14 cellular contexts compared by ENCODE assay signal in genomic region chr12:10147714-10148403, GRCh38. TPM values are rescaled to one million over a fixed set of nuclear protein-coding genes. Genes with fewer than 3 reads are reported as not detected.
DNase-seq lines count a peak whose midpoint lies in the region; ATAC-seq and TF ChIP-seq lines count a peak whose summit lies in the region.
"Had no signal": no experiment of that assay in that cellular context is flagged by ENCODE, and none has a peak within 500 bp of the region (broad histone marks: within the 10 kb centered on the region; RNA-seq: fewer than 3 reads in every experiment).

No MANE protein-coding gene starts in this region.

- no peak for TF ChIP-seq POLR2A in testis (IDR thresholded peaks at IDR 0.05)

- 87 to 97% methylated on average over 5 of the region's 5 CpGs for WGBS in testis, 2 donors
- 83 to 92% (median 88%) methylated on average over 5 of the region's 5 CpGs for WGBS in psoas muscle, 3 donors

- no peaks in the 10 kb centered on the region for H3K36me3 Mint-ChIP-seq in naive thymus-derived CD4-positive, alpha-beta T cell

- H3K9me3 ChIP-seq in testis (no peaks in the 10 kb centered on the region), psoas muscle (no peaks in the 10 kb centered on the region)
- H3K9me3 ChIP-seq in naive thymus-derived CD4-positive, alpha-beta T cell (ENCODE audit: control insufficient read depth in 2 of 3, low read length in 3 of 3) = no peaks in the 10 kb centered on the region

- H3K27ac Mint-ChIP-seq in naive thymus-derived CD4-positive, alpha-beta T cell = peak overlapping the region in 1 of 9 donors; percentile 28

- intact Hi-C loops in testis (cut with DNase I; ENCODE audit: low total_unique reads) = no loop called here
- intact Hi-C loops in naive thymus-derived CD4-positive, alpha-beta T cell (cut with micrococcal nuclease) = loop anchor here in 1 of 2 donors (10.0 kb wide), 1 partner anchor 513 kb away; no protein-coding TSS in a partner anchor
- intact Hi-C loops in psoas muscle (cut with DNase I) = no loop called here

- POLR2A ChIA-PET in naive thymus-derived CD4-positive, alpha-beta T cell (lab: Charles Lee) = no interaction called here

- TF ChIP-seq CTCF in omental fat pad (IDR thresholded peaks at IDR 0.05) (no peak), testis (IDR thresholded peaks at IDR 0.05) (no peak), psoas muscle (IDR thresholded peaks at IDR 0.05) (no peak)

- ATAC-seq in GM18502 (IDR thresholded peaks at IDR 0.05; ENCODE audit: poor library complexity, unreplicated experiment) (peak; percentile 82), GM19455 (IDR thresholded peaks at IDR 0.05; ENCODE audit: unreplicated experiment) (peak; percentile 70), HG02884 (IDR thresholded peaks at IDR 0.05; ENCODE audit: unreplicated experiment) (peak; percentile 80), omental fat pad (ENCODE audit: low FRiP score) (no peak), psoas muscle (no peak)
- ATAC-seq in naive thymus-derived CD4-positive, alpha-beta T cell = no peak

- H3K27me3 ChIP-seq in testis (no peaks in the 10 kb centered on the region), psoas muscle (ENCODE audit: insufficient read depth in 3 of 3, low read length in 2 of 3) (no peaks in the 10 kb centered on the region)
- no peaks in the 10 kb centered on the region for H3K27me3 ChIP-seq in naive thymus-derived CD4-positive, alpha-beta T cell (ENCODE audit: control insufficient read depth in 2 of 2, insufficient read depth in 2 of 2, low read length in 2 of 2)

- no peaks in the 10 kb centered on the region for H3K36me3 ChIP-seq in testis (ENCODE audit: low read depth, missing control alignments)
- H3K36me3 ChIP-seq in naive thymus-derived CD4-positive, alpha-beta T cell (ENCODE audit: control insufficient read depth in 2 of 3, insufficient read depth in 3 of 3, low read length in 3 of 3) = no peaks in the 10 kb centered on the region
- no peaks in the 10 kb centered on the region for H3K36me3 ChIP-seq in psoas muscle (ENCODE audit: insufficient read depth in 1 of 2, low read depth in 1 of 2)

- CTCF ChIA-PET in naive thymus-derived CD4-positive, alpha-beta T cell (lab: Charles Lee) = interaction anchor here (1.1 to 1.2 kb wide), 2 partner anchors 397 to 471 kb away, joined by 3 to 5 read pairs; no protein-coding TSS in a partner anchor

- H3K27me3 Mint-ChIP-seq in naive thymus-derived CD4-positive, alpha-beta T cell = peaks cover 0 to 52% (median 0%) of the 10 kb centered on the region in 5 donors

- peaks cover 0 to 5% (median 0%) of the 10 kb centered on the region in 11 donors for H3K9me3 Mint-ChIP-seq in naive thymus-derived CD4-positive, alpha-beta T cell

- peak; percentile 27 for DNase-seq in NAMALWA (ENCODE audit: low spot score)
- no peak for DNase-seq in omental fat pad (ENCODE audit: low spot score)
- DNase-seq in testis = no peak
- DNase-seq in naive thymus-derived CD4-positive, alpha-beta T cell = no peak
- DNase-seq in psoas muscle = no peak
- DNase-seq: cortex of kidney, NCI-H524 treated with DMSO at 0.1 percent for 48 hours, Right ventricle myocardium superior had no signal

- no peak overlapping the region for H3K4me3 Mint-ChIP-seq in naive thymus-derived CD4-positive, alpha-beta T cell

- H3K4me3 ChIP-seq in testis (no peak overlapping the region), psoas muscle (no peak overlapping the region)
- H3K4me3 ChIP-seq in naive thymus-derived CD4-positive, alpha-beta T cell (ENCODE audit: low read length) = no peak overlapping the region

- H3K27ac ChIP-seq in testis = no peak overlapping the region
- no peak overlapping the region for H3K27ac ChIP-seq in naive thymus-derived CD4-positive, alpha-beta T cell (ENCODE audit: low read depth, low read length)
- no peak overlapping the region for H3K27ac ChIP-seq in psoas muscle

- H3K4me1 ChIP-seq in testis = peaks cover 2% of the 10 kb centered on the region
- H3K4me1 ChIP-seq in naive thymus-derived CD4-positive, alpha-beta T cell (ENCODE audit: control insufficient read depth in 2 of 2, insufficient read depth in 2 of 2, low read length in 2 of 2) = no peaks in the 10 kb centered on the region
- no peaks in the 10 kb centered on the region for H3K4me1 ChIP-seq in psoas muscle

- peaks cover 0 to 2% (median under 1%) of the 10 kb centered on the region in 7 donors for H3K4me1 Mint-ChIP-seq in naive thymus-derived CD4-positive, alpha-beta T cell

RNA-seq across cellular contexts. Expression of gene CLEC7A, which starts 17.9 kb away (rescaled TPM):
- 10 to 100 TPM; 12.6 to 27.6 (median 18.8) TPM for total RNA-seq in omental fat pad
- 1 to 10 TPM; 1.9 to 4.4 TPM for total RNA-seq in testis
- 4.8 TPM for polyA plus RNA-seq in testis (ENCODE audit: insufficient read depth, low read depth, low replicate concordance)
- 100 to 1,000 TPM in 1 of 5 experiments, 10 to 100 TPM in 1, 1 to 10 TPM in 2, not detected in 1; 1.5 to 121 (median 7.2) TPM for total RNA-seq in naive thymus-derived CD4-positive, alpha-beta T cell
- polyA plus RNA-seq in naive thymus-derived CD4-positive, alpha-beta T cell = not detected
- 1 to 10 TPM; 1.0 to 3.0 (median 1.3) TPM for total RNA-seq in psoas muscle
- 1 to 10 TPM in 1 of 3 donors, under 1 TPM in 2; 0.27 to 1.3 (median 0.69) TPM for polyA plus RNA-seq in psoas muscle
- total RNA-seq: fibroblast of lung had no signal
- polyA plus RNA-seq: BJ had no signal

RNA-seq across cellular contexts. Expression of gene OLR1, which starts 24.1 kb away (rescaled TPM):
- total RNA-seq in omental fat pad (10 to 100 TPM in 2 of 4 donors, under 1 TPM in 1, not detected in 1; 0.19 to 51.2 (median 35.1) TPM), testis (1 to 10 TPM in 1 of 2 donors, under 1 TPM in 1; 0.87 to 2.5 TPM), psoas muscle (under 1 TPM in 2 of 4 donors, not detected in 2; 0.56 to 0.66 TPM)
- polyA plus RNA-seq in testis (ENCODE audit: insufficient read depth, low read depth, low replicate concordance) (5.9 TPM), psoas muscle (under 1 TPM in 2 of 3 donors, not detected in 1; 0.03 to 0.04 TPM)
- 1 to 10 TPM in 2 of 5 experiments, not detected in 3; 3.1 to 4.0 TPM for total RNA-seq in naive thymus-derived CD4-positive, alpha-beta T cell
- polyA plus RNA-seq in naive thymus-derived CD4-positive, alpha-beta T cell = not detected

RNA-seq across cellular contexts. Expression of gene TMEM52B, which starts 31.0 kb away (rescaled TPM):
- total RNA-seq in omental fat pad (under 1 TPM in 2 of 4 donors, not detected in 2; 0.09 to 0.84 TPM), testis (1 to 10 TPM in 1 of 2 donors, under 1 TPM in 1; 0.74 to 1.2 TPM), psoas muscle (not detected)
- polyA plus RNA-seq in testis (ENCODE audit: insufficient read depth, low read depth, low replicate concordance) (0.76 TPM), psoas muscle (not detected)
- under 1 TPM in 1 of 5 experiments, not detected in 4; 0.47 TPM for total RNA-seq in naive thymus-derived CD4-positive, alpha-beta T cell
- polyA plus RNA-seq in naive thymus-derived CD4-positive, alpha-beta T cell = not detected
- total RNA-seq: posterior vena cava, Right ventricle myocardium superior had no signal

RNA-seq across cellular contexts. Expression of gene CLEC1A, which starts 49.1 kb away (rescaled TPM):
- total RNA-seq in omental fat pad (10 to 100 TPM in 1 of 4 donors, 1 to 10 TPM in 3; 2.3 to 16.7 (median 7.1) TPM), testis (1 to 10 TPM; 2.7 to 3.2 TPM), psoas muscle (1 to 10 TPM; 1.5 to 3.8 (median 1.8) TPM)
- polyA plus RNA-seq in testis (ENCODE audit: insufficient read depth, low read depth, low replicate concordance) (2.9 TPM), psoas muscle (1 to 10 TPM in 2 of 3 donors, under 1 TPM in 1; 0.96 to 2.4 (median 1.7) TPM)
- 1 to 10 TPM in 1 of 5 experiments, not detected in 4; 1.0 TPM for total RNA-seq in naive thymus-derived CD4-positive, alpha-beta T cell
- not detected for polyA plus RNA-seq in naive thymus-derived CD4-positive, alpha-beta T cell
- total RNA-seq: fibroblast of lung had no signal

Comparison
In these comparisons a context has a peak if more than half of its experiments do, and no peak if none do; other contexts are left out.
1. ATAC-seq: peak in GM18502 (single experiment), GM19455 (single experiment) and HG02884 (single experiment); none in omental fat pad (single experiment), naive thymus-derived CD4-positive, alpha-beta T cell (single experiment) and psoas muscle (0 of 4).